ENCODE assay signal across 21 cellular contexts in the genomic region with DNA sequence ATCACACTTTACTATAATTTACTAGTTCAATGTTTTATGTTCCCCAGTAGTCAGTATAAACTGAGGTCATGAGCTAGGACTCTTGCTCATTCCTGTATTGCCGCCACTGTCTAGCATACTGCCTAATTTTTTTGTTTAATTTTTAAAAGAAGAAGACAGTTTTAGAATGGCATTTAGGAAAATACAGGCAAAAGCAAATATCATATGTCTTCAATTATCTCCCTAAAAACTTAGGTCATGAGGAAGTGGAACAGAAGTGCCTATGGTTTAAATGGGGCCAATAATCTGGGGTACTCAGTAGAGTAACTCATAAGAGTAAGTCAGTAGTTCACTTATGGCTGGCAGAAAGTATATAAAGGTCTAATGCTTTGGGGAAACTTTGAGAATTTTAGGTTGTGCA.
A peak's percentile ranks its signal among the peaks of the same experiment; 100 is the strongest.
DNase-seq lines count a peak whose midpoint lies in the region; ATAC-seq, FAIRE-seq and TF ChIP-seq lines count a peak whose summit lies in the region.
"Had no signal": no experiment of that assay in that cellular context is flagged by ENCODE, and none has a peak within 500 bp of the region (broad histone marks: within the 10 kb centered on the region; RNA-seq: fewer than 3 reads in every experiment).

No MANE protein-coding gene starts in this region.

- BruUV-seq in PC-3 (replicated peaks; lab: Mats Ljungman, UMichigan) = no TSS peak

- TF ChIP-seq EP300 in A549 (IDR thresholded peaks at IDR 0.05) = no peak

- no peak overlapping the region for H3K27ac ChIP-seq in A549
- H3K27ac ChIP-seq in PC-3 (ENCODE audit: low read length) = no peak overlapping the region
- H3K27ac ChIP-seq in colonic mucosa = no peak overlapping the region
- H3K27ac ChIP-seq: brain microvascular endothelial cell had no signal

- H3K4me3 Mint-ChIP-seq in nephron = no peak overlapping the region
- H3K4me3 Mint-ChIP-seq: activated CD4-positive, alpha-beta T cell treated with anti-CD3 and anti-CD28 coated beads for 36 hours; activated naive CD8-positive, alpha-beta T cell treated with anti-CD3 and anti-CD28 coated beads for 36 hours; natural killer cell treated with Interleukin-12 subunit alpha and Interleukin-12 subunit beta and Interleukin-15 and Interleukin-18, amount 100 ng/mL, for 72 hours; T-cell had no signal

- DNase-seq in A549 (ENCODE audit: low read depth in 1 of 2, low spot score in 1 of 2) (no peak), PC-3 (no peak), colonic mucosa (no peak), posterior cingulate gyrus (no peak), GM10248 (ENCODE audit: extremely low spot score) (no peak)
- DNase-seq in central memory CD4-positive, alpha-beta T cell = no peak
- DNase-seq: 8988T; activated CD4-positive, alpha-beta T cell treated with anti-CD3 and anti-CD28 coated beads for 36 hours; activated naive CD8-positive, alpha-beta T cell treated with anti-CD3 and anti-CD28 coated beads for 36 hours; BE2C; brain microvascular endothelial cell; HCEC 1CT; NCI-H524 treated with DMSO at 0.1 percent for 48 hours; Right ventricle myocardium superior; stimulated activated naive CD8-positive, alpha-beta T cell treated with anti-CD3 and anti-CD28 coated beads, Interleukin-15, Interleukin-2, amounts not matched to agents 100 U/mL and 50 U/mL, for 24 hours; T-cell had no signal

- no peaks in the 10 kb centered on the region for H3K27me3 Mint-ChIP-seq in nephron (ENCODE audit: low read depth)
- H3K27me3 Mint-ChIP-seq: activated CD4-positive, alpha-beta T cell treated with anti-CD3 and anti-CD28 coated beads for 36 hours; activated naive CD8-positive, alpha-beta T cell treated with anti-CD3 and anti-CD28 coated beads for 36 hours; natural killer cell treated with Interleukin-12 subunit alpha and Interleukin-12 subunit beta and Interleukin-15 and Interleukin-18, amount 100 ng/mL, for 72 hours; T-cell had no signal

- 94% methylated on average over 1 of the region's 1 CpG for WGBS in A549 (ENCODE audit: missing lambda C conversion rate)

- TF ChIP-seq POLR2A in A549 (IDR thresholded peaks at IDR 0.05; ENCODE audit: low read length) = no peak

- ATAC-seq in A549 (no peak), PC-3 (no peak)
- ATAC-seq: activated CD4-positive, alpha-beta T cell treated with anti-CD3 and anti-CD28 coated beads for 36 hours; natural killer cell treated with Interleukin-12 subunit alpha and Interleukin-12 subunit beta and Interleukin-15 and Interleukin-18, amount 100 ng/mL, for 72 hours; stimulated activated naive CD8-positive, alpha-beta T cell treated with anti-CD3 and anti-CD28 coated beads, Interleukin-15, Interleukin-2, amounts not matched to agents 100 U/mL and 50 U/mL, for 24 hours; T-cell had no signal

- no peaks in the 10 kb centered on the region for H3F3A ChIP-seq in PC-3 (ENCODE audit: low read length, unreplicated experiment)

- peak overlapping the region; percentile 0 to 22 (median 21) for H3K27ac Mint-ChIP-seq in nephron
- H3K27ac Mint-ChIP-seq: activated CD4-positive, alpha-beta T cell treated with anti-CD3 and anti-CD28 coated beads for 36 hours; activated naive CD8-positive, alpha-beta T cell treated with anti-CD3 and anti-CD28 coated beads for 36 hours; natural killer cell treated with Interleukin-12 subunit alpha and Interleukin-12 subunit beta and Interleukin-15 and Interleukin-18, amount 100 ng/mL, for 72 hours; T-cell had no signal

- no peaks in the 10 kb centered on the region for H3K36me3 Mint-ChIP-seq in nephron (ENCODE audit: low read depth)
- H3K36me3 Mint-ChIP-seq: activated naive CD8-positive, alpha-beta T cell treated with anti-CD3 and anti-CD28 coated beads for 36 hours; natural killer cell treated with Interleukin-12 subunit alpha and Interleukin-12 subunit beta and Interleukin-15 and Interleukin-18, amount 100 ng/mL, for 72 hours; T-cell had no signal

- H3K36me3 ChIP-seq in PC-3 (ENCODE audit: low read depth, low read length) = no peaks in the 10 kb centered on the region
- H3K36me3 ChIP-seq in colonic mucosa = no peaks in the 10 kb centered on the region
- H3K36me3 ChIP-seq: BE2C, brain microvascular endothelial cell, prostate gland had no signal

- peaks cover 27% of the 10 kb centered on the region for H3K4me1 Mint-ChIP-seq in nephron
- H3K4me1 Mint-ChIP-seq: activated CD4-positive, alpha-beta T cell treated with anti-CD3 and anti-CD28 coated beads for 36 hours; activated naive CD8-positive, alpha-beta T cell treated with anti-CD3 and anti-CD28 coated beads for 36 hours; T-cell had no signal

- H3K9me3 ChIP-seq in A549 = no peaks in the 10 kb centered on the region
- H3K9me3 ChIP-seq in PC-3 (ENCODE audit: low read length) = no peaks in the 10 kb centered on the region
- no peaks in the 10 kb centered on the region for H3K9me3 ChIP-seq in colonic mucosa
- H3K9me3 ChIP-seq: BE2C, prostate gland had no signal

- peak overlapping the region; percentile 17; the same call in 1 of the 2 replicates for H2AFZ ChIP-seq in PC-3 (ENCODE audit: low read length)

- POLR2A ChIA-PET in A549 (lab: Yijun Ruan, JAX) (no interaction called here), PC-3 (lab: Charles Lee; ENCODE audit: unreplicated experiment) (no interaction called here), GM10248 (lab: Yijun Ruan, JAX) (no interaction called here)

- no peaks in the 10 kb centered on the region for H4K20me1 ChIP-seq in PC-3 (ENCODE audit: low read length)

- no peaks in the 10 kb centered on the region for H3K27me3 ChIP-seq in PC-3 (ENCODE audit: low read length)
- no peaks in the 10 kb centered on the region for H3K27me3 ChIP-seq in colonic mucosa
- H3K27me3 ChIP-seq: BE2C, brain microvascular endothelial cell had no signal

- no peaks in the 10 kb centered on the region for H3K9me2 ChIP-seq in PC-3 (replicated peaks; ENCODE audit: low read length)

- H3K4me3 ChIP-seq in A549 (no peak overlapping the region), PC-3 (ENCODE audit: low read length) (peak overlapping the region; percentile 53; the same call in 1 of the 2 replicates), colonic mucosa (no peak overlapping the region)
- H3K4me3 ChIP-seq: prostate gland, skin epidermis had no signal

- H3K4me1 ChIP-seq in A549 = no peaks in the 10 kb centered on the region
- peaks cover 43% of the 10 kb centered on the region for H3K4me1 ChIP-seq in PC-3 (ENCODE audit: insufficient read depth, low read length)
- H3K4me1 ChIP-seq in colonic mucosa = no peaks in the 10 kb centered on the region
- H3K4me1 ChIP-seq: BE2C had no signal

- H3K4me2 ChIP-seq in A549 (peak overlapping the region; percentile 54), PC-3 (ENCODE audit: low read length) (peak overlapping the region; percentile 77)

- H3K79me2 ChIP-seq in PC-3 (ENCODE audit: low read length) = no peaks in the 10 kb centered on the region

- FAIRE-seq in A549 (lab: Jason Lieb, UNC) = no peak
- FAIRE-seq in endometrium (lab: Jason Lieb, UNC) = peak; percentile 76

- no peaks in the 10 kb centered on the region for H3K9me3 Mint-ChIP-seq in nephron
- H3K9me3 Mint-ChIP-seq: activated naive CD8-positive, alpha-beta T cell treated with anti-CD3 and anti-CD28 coated beads for 36 hours had no signal

- H3K9ac ChIP-seq in PC-3 (ENCODE audit: low read length) = no peak overlapping the region
- no peak overlapping the region for H3K9ac ChIP-seq in colonic mucosa (ENCODE audit: low read depth in 2 of 2, low read length in 2 of 2)

- intact Hi-C loops in PC-3 (cut with micrococcal nuclease) = loop anchor here (5.0 kb wide), 5 partner anchors 54 to 391 kb away; partner anchors contain the start of gene PDGFC
- intact Hi-C loops in colonic mucosa (cut with DNase I) = no loop called here
- intact Hi-C loops in posterior cingulate gyrus (cut with DNase I) = no loop called here

- no peak for TF ChIP-seq CTCF in A549 (IDR thresholded peaks at IDR 0.05)
- no peak for TF ChIP-seq CTCF in PC-3 (conservative IDR thresholded peaks at IDR 0.05; ENCODE audit: low read depth, low read length)
- no peak for TF ChIP-seq CTCF in nephron (IDR thresholded peaks at IDR 0.05; ENCODE audit: unreplicated experiment in 3 of 3)
- TF ChIP-seq CTCF in colonic mucosa (IDR thresholded peaks at IDR 0.05) = no peak
- no peak for TF ChIP-seq CTCF in GM10248 (IDR thresholded peaks at IDR 0.05; ENCODE audit: control extremely low read depth, extremely low read depth, low read depth, missing control alignments)

- CTCF ChIA-PET in A549 (lab: Yijun Ruan, JAX) (no interaction called here), PC-3 (lab: Charles Lee) (no interaction called here), GM10248 (lab: Yijun Ruan, JAX) (interaction anchor here (1.5 kb wide), 1 partner anchor 11 kb away, joined by 3 read pairs; no protein-coding TSS in a partner anchor)

- TF ChIP-seq RAD21 in A549 (conservative IDR thresholded peaks at IDR 0.05 in 1 of 2, IDR thresholded peaks at IDR 0.05 in 1 of 2) = no peak

TF ChIP-seq in A549, 52 proteins besides CTCF, POLR2A, EP300 and RAD21:
- TF ChIP-seq ZC3H11A (IDR thresholded peaks at IDR 0.05) (no peak), ZSCAN20 (CRISPR knock-in tag; IDR thresholded peaks at IDR 0.05) (no peak), FOXS1 (CRISPR knock-in tag; IDR thresholded peaks at IDR 0.05) (no peak), CHD2 (IDR thresholded peaks at IDR 0.05; ENCODE audit: low read length, partially characterized antibody) (no peak)
